Comparison of ENCODE assay signal across 1 cellular context in the genomic region with DNA sequence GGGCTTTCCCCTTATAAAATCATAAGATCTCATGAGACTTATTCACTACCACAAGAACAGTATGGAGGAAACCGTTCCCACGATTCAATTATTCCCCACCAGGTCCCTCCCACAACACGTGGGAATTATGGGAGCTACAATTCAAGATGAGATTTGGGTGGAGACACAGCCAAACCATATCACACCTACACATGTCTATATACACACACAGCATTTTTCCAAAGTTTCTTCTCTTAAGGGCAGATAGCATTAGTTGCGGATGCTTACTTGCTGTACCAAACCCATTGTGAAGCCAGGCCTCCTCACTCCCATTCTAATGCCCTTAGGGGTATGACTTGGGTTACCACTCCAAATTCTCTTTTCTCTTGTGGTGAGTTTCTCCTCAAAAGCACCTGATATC.
TF ChIP-seq lines count a peak whose summit lies in the region.

No MANE protein-coding gene starts in this region.

TF ChIP-seq in H1, 55 proteins besides CTCF, POLR2A, EP300 and RAD21:
- peak; percentile 47; the same call in 1 of the 2 replicates for TF ChIP-seq SP1 (IDR thresholded peaks at IDR 0.05; ENCODE audit: low read depth, low read length)
- TF ChIP-seq NRF1 (IDR thresholded peaks at IDR 0.05; ENCODE audit: low read depth, low read length): no peak
- no peak for TF ChIP-seq TAF1 (IDR thresholded peaks at IDR 0.05; ENCODE audit: low read depth, low read length)
- TF ChIP-seq GABPA (IDR thresholded peaks at IDR 0.05; ENCODE audit: borderline replicate concordance, insufficient read depth, low read length): no peak
- TF ChIP-seq JUN (IDR thresholded peaks at IDR 0.05; ENCODE audit: low read depth, low read length): no peak
- peak; percentile 92 for TF ChIP-seq TBP (IDR thresholded peaks at IDR 0.05; ENCODE audit: low read depth, low read length)
- no peak for TF ChIP-seq KDM4A (IDR thresholded peaks at IDR 0.05; ENCODE audit: low read depth, low read length, severe bottlenecking)
- TF ChIP-seq SUZ12 (IDR thresholded peaks at IDR 0.05; ENCODE audit: low read length): no peak
- TF ChIP-seq SAP30 (IDR thresholded peaks at IDR 0.05; ENCODE audit: insufficient read depth, insufficient replicate concordance, low read length): no peak
- peak; percentile 92 for TF ChIP-seq GTF2F1 (IDR thresholded peaks at IDR 0.05; ENCODE audit: borderline replicate concordance, low read depth, low read length)
- peak; percentile 99 for TF ChIP-seq TAF7 (optimal IDR thresholded peaks at IDR 0.05; ENCODE audit: borderline replicate concordance, low read depth, low read length)
- no peak for TF ChIP-seq NANOG (IDR thresholded peaks at IDR 0.05; ENCODE audit: insufficient read depth, low read depth, low read length, poor library complexity, severe bottlenecking)
- TF ChIP-seq POLR2AphosphoS5 (IDR thresholded peaks at IDR 0.05; ENCODE audit: low read depth, low read length): peak; percentile 97
- TF ChIP-seq CHD2 (IDR thresholded peaks at IDR 0.05; ENCODE audit: low read length): no peak
- TF ChIP-seq POU5F1 (IDR thresholded peaks at IDR 0.05; ENCODE audit: low read depth, low read length): no peak
